ENCODE assay signal across 23 cellular contexts in the genomic region with DNA sequence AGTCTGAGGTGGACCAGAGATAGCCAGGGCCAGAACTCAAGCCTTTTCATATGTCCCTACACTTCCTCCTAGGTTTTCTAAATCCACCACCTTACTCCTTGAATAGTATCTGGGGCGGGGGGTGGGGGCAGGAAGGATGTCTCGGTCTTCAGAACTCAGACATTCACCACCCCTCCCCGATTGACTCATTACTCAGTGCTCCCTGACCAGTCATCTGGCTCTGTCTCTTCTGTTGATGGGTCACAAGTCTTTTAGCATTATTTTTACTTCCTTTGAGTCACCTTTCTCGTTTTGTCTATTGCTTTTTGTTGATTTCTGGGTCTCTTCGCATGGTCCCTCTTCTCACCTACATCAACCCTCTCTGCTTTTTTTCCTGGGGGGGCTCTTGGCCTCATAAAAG. TPM values are rescaled to one million over a fixed set of nuclear protein-coding genes. Genes with fewer than 3 reads are reported as not detected.
DNase-seq lines count a peak whose midpoint lies in the region; ATAC-seq lines count a peak whose summit lies in the region.
"Had no signal": no experiment of that assay in that cellular context is flagged by ENCODE, and none has a peak within 500 bp of the region (broad histone marks: within the 10 kb centered on the region; RNA-seq: fewer than 3 reads in every experiment).

No MANE protein-coding gene starts in this region.

- H3K4me2 ChIP-seq in GM23248 (ENCODE audit: unreplicated experiment) = no peak overlapping the region
- H3K4me2 ChIP-seq: PC-9 had no signal

- no peaks in the 10 kb centered on the region for H3F3A ChIP-seq in GM23248 (ENCODE audit: insufficient read depth)

- no peaks in the 10 kb centered on the region for H3K9me3 Mint-ChIP-seq in activated T-helper 17 cell treated with anti-CD3 and anti-CD28 coated beads, Interleukin-2, amount 50 U/mL, for 72 hours
- H3K9me3 Mint-ChIP-seq: CD14-positive monocyte had no signal

- no peaks in the 10 kb centered on the region for H3K9me3 ChIP-seq in GM23248 (ENCODE audit: low read depth)

- H3K36me3 Mint-ChIP-seq in activated T-helper 17 cell treated with anti-CD3 and anti-CD28 coated beads, Interleukin-2, amount 50 U/mL, for 72 hours (ENCODE audit: low read depth) = no peaks in the 10 kb centered on the region
- H3K36me3 Mint-ChIP-seq: CD14-positive monocyte had no signal

- no peaks in the 10 kb centered on the region for H3K36me3 ChIP-seq in GM23248 (ENCODE audit: low read depth)

- H2AFZ ChIP-seq in GM23248 = peak overlapping the region; percentile 31; the same call in 1 of the 2 replicates
- H2AFZ ChIP-seq: PC-9 had no signal

- H3K4me3 ChIP-seq in GM23248 = no peak overlapping the region
- H3K4me3 ChIP-seq: PC-9 had no signal

- no peaks in the 10 kb centered on the region for H3K79me2 ChIP-seq in GM23248 (ENCODE audit: insufficient read depth)

- H3K9me2 ChIP-seq in GM23248 (ENCODE audit: insufficient read depth) = no peaks in the 10 kb centered on the region

- H3K27me3 ChIP-seq in GM23248 (replicated peaks; ENCODE audit: insufficient read depth) = no peaks in the 10 kb centered on the region

- no peaks in the 10 kb centered on the region for H4K20me1 ChIP-seq in GM23248 (ENCODE audit: insufficient read depth)

- peaks cover 6% of the 10 kb centered on the region for H3K4me1 Mint-ChIP-seq in activated T-helper 17 cell treated with anti-CD3 and anti-CD28 coated beads, Interleukin-2, amount 50 U/mL, for 72 hours
- H3K4me1 Mint-ChIP-seq: CD14-positive monocyte had no signal

- H3K27me3 Mint-ChIP-seq in activated T-helper 17 cell treated with anti-CD3 and anti-CD28 coated beads, Interleukin-2, amount 50 U/mL, for 72 hours = no peaks in the 10 kb centered on the region

- peak; percentile 53 to 72 for ATAC-seq in activated CD4-positive, CD25-positive, alpha-beta regulatory T cell treated with anti-CD3 and anti-CD28 coated beads, Interleukin-2, amount 50 U/mL, for 24 hours
- peak; percentile 95 for ATAC-seq in activated T-helper 17 cell treated with anti-CD3 and anti-CD28 coated beads, Interleukin-2, amount 50 U/mL, for 72 hours (replicated peaks)

- DNase-seq in activated CD4-positive, CD25-positive, alpha-beta regulatory T cell treated with anti-CD3 and anti-CD28 coated beads, Interleukin-2, amount 50 U/mL, for 72 hours = no peak
- DNase-seq in GM23248 = peak; percentile 38
- DNase-seq in iris pigment epithelial cell (ENCODE audit: low read depth) = peak; percentile 32
- no peak for DNase-seq in NCI-H2081 treated with DMSO at 0.1 percent for 48 hours (lab: John Stamatoyannopoulos, UW)
- DNase-seq in OCI-M2 (lab: John Stamatoyannopoulos, UW; ENCODE audit: unreplicated experiment) = no peak
- no peak for DNase-seq in hippocampal formation (lab: John Stamatoyannopoulos, UW)
- DNase-seq: 8988T, DMS79 treated with DMSO at 0.1 percent for 48 hours, GDM1, GOT3, NCI-H1417, NCI-H187, NCI-H2227 treated with DMSO at 0.1 percent for 48 hours, NCI-H510A treated with DMSO at 0.1 percent for 48 hours, NCI-H82, PC-9 had no signal

- H3K27ac Mint-ChIP-seq in activated T-helper 17 cell treated with anti-CD3 and anti-CD28 coated beads, Interleukin-2, amount 50 U/mL, for 72 hours = peak overlapping the region; percentile 29

- H3K4me1 ChIP-seq in GM23248 (ENCODE audit: insufficient read depth) = peaks cover 8% of the 10 kb centered on the region

- WGBS in GM23248 (ENCODE audit: low coverage in 1 of 2, low lambda C conversion rate in 2 of 2, missing lambda C conversion rate in 2 of 2), 2 experiments = 36 to 44% methylated on average over 5 of the region's 5 CpGs

- no peak overlapping the region for H3K9ac ChIP-seq in GM23248

- no peak overlapping the region for H3K4me3 Mint-ChIP-seq in activated T-helper 17 cell treated with anti-CD3 and anti-CD28 coated beads, Interleukin-2, amount 50 U/mL, for 72 hours
- H3K4me3 Mint-ChIP-seq: CD14-positive monocyte had no signal

- in situ Hi-C loops in GM23248 (cut with MboI) = no loop called here

- H3K27ac ChIP-seq in GM23248 = no peak overlapping the region
- H3K27ac ChIP-seq: PC-9, RWPE1 had no signal

RNA-seq across cellular contexts. Expression of a gene that starts 23.3 kb away (rescaled TPM):
- not detected in 2 replicates for total RNA-seq in GM23248 (2014; rRNA removed; shearing (Covaris generic))
- not detected in 2 replicates for polyA plus RNA-seq in GM23248 (2016; fragmentation: Nextera tagmentation; extraction: Ambion mirVana)
- total RNA-seq in activated T-helper 17 cell treated with anti-CD3 and anti-CD28 coated beads, Interleukin-2, amount 50 U/mL, for 72 hours = not detected
- total RNA-seq: HT-29, M059J, PC-9 had no signal
- polyA plus RNA-seq: AG04450, CD14-positive monocyte had no signal

Comparison
In these comparisons a context has a peak if more than half of its experiments do, and no peak if none do; other contexts are left out.
1. DNase-seq: peak in GM23248 (single experiment) and iris pigment epithelial cell (single experiment); none in activated CD4-positive, CD25-positive, alpha-beta regulatory T cell treated with anti-CD3 and anti-CD28 coated beads, Interleukin-2, amount 50 U/mL, for 72 hours (single experiment), NCI-H2081 treated with DMSO at 0.1 percent for 48 hours (single experiment), OCI-M2 (single experiment) and hippocampal formation (0 of 2).